Comparison of ENCODE assay signal across 23 cellular contexts in genomic region chr15:57878573-57878972, GRCh38.
DNase-seq lines count a peak whose midpoint lies in the region; FAIRE-seq and TF ChIP-seq lines count a peak whose summit lies in the region.
"Had no signal": no experiment of that assay in that cellular context is flagged by ENCODE, and none has a peak within 500 bp of the region (broad histone marks: within the 10 kb centered on the region; RNA-seq: fewer than 3 reads in every experiment).

No MANE protein-coding gene starts in this region.

- H4K20me1 ChIP-seq in endothelial cell of umbilical vein (replicated peaks; ENCODE audit: control insufficient read depth, extremely low read depth, insufficient read depth, low read length): no peaks in the 10 kb centered on the region

- TF ChIP-seq CTCF in endothelial cell of umbilical vein (IDR thresholded peaks at IDR 0.05; ENCODE audit: extremely low read depth in 1 of 2, insufficient read depth in 1 of 2, low read depth in 1 of 2, low read length in 2 of 2) (no peak), endothelial cell (IDR thresholded peaks at IDR 0.05; ENCODE audit: unreplicated experiment) (no peak)

- no peaks in the 10 kb centered on the region for H3K79me2 ChIP-seq in endothelial cell of umbilical vein (ENCODE audit: control insufficient read depth, insufficient read depth, low read length)

- H3K4me3 Mint-ChIP-seq in endothelial cell (ENCODE audit: unreplicated experiment): no peak overlapping the region
- H3K4me3 Mint-ChIP-seq: activated naive CD8-positive, alpha-beta T cell treated with anti-CD3 and anti-CD28 coated beads, Interleukin-2, amount 10 ng/mL, durations not matched to agents 7 days and 5 days; CD14-positive monocyte; T-helper 2 cell treated with Interferon-gamma antibody and Interleukin-4, amounts not matched to agents 5 μg/mL and 100 μg/mL, for 36 hours had no signal

- no peaks in the 10 kb centered on the region for H3K27me3 ChIP-seq in endothelial cell of umbilical vein (ENCODE audit: control insufficient read depth in 2 of 2, insufficient read depth in 2 of 2, low read length in 2 of 2)
- H3K27me3 ChIP-seq: heart left ventricle, left lung, MG63, Peyer's patch, SJCRH30, uterus had no signal

- H3K27ac Mint-ChIP-seq in endothelial cell (ENCODE audit: unreplicated experiment): no peak overlapping the region
- H3K27ac Mint-ChIP-seq: activated naive CD8-positive, alpha-beta T cell treated with anti-CD3 and anti-CD28 coated beads, Interleukin-2, amount 10 ng/mL, durations not matched to agents 7 days and 5 days; CD14-positive monocyte; T-helper 2 cell treated with Interferon-gamma antibody and Interleukin-4, amounts not matched to agents 5 μg/mL and 100 μg/mL, for 36 hours had no signal

- peak overlapping the region; percentile 12 for H3K27ac ChIP-seq in endothelial cell of umbilical vein (ENCODE audit: insufficient read depth, low read depth, low read length)
- H3K27ac ChIP-seq: heart left ventricle, left lung, Peyer's patch, SJCRH30, uterus, WERI-Rb-1 had no signal

- H3K36me3 Mint-ChIP-seq in endothelial cell (ENCODE audit: low read depth, unreplicated experiment): no peaks in the 10 kb centered on the region
- H3K36me3 Mint-ChIP-seq: CD14-positive monocyte had no signal

- H2AFZ ChIP-seq in endothelial cell of umbilical vein (ENCODE audit: low read depth, low read length): no peak overlapping the region

- CTCF ChIA-PET in endothelial cell of umbilical vein (lab: Charles Lee): interaction anchor here (1.0 to 3.3 kb wide), 7 partner anchors 9 to 193 kb away, joined by 3 to 13 read pairs (median 7); no protein-coding TSS in a partner anchor

- no peak for TF ChIP-seq POLR2A in endothelial cell of umbilical vein (IDR thresholded peaks at IDR 0.05; ENCODE audit: low read depth, low read length)

- no peaks in the 10 kb centered on the region for H3K9me3 ChIP-seq in endothelial cell of umbilical vein (replicated peaks; ENCODE audit: control insufficient read depth, insufficient read depth, low read length)
- H3K9me3 ChIP-seq: uterus had no signal

- peak; percentile 88 for FAIRE-seq in endothelial cell of umbilical vein (lab: Jason Lieb, UNC)

- peaks cover 25% of the 10 kb centered on the region for H3K4me1 ChIP-seq in endothelial cell of umbilical vein (ENCODE audit: control insufficient read depth, extremely low read depth, insufficient read depth, low read length)
- H3K4me1 ChIP-seq: heart left ventricle, left lung, Peyer's patch, uterus had no signal

- H3K36me3 ChIP-seq in endothelial cell of umbilical vein (ENCODE audit: control insufficient read depth in 2 of 2, extremely low read depth in 1 of 2, insufficient read depth in 2 of 2, low read length in 2 of 2): no peaks in the 10 kb centered on the region
- H3K36me3 ChIP-seq: heart left ventricle, left lung, MG63, Peyer's patch, SJCRH30, uterus, WERI-Rb-1 had no signal

- dilution Hi-C loops in endothelial cell of umbilical vein (cut with MboI; ENCODE audit: extremely low pct_ligation_motif_present, low sequenced_read_pairs): no loop called here

- in situ Hi-C loops in G401 (cut with HindIII; ENCODE audit: low sequenced_read_pairs): no loop called here

- H3K9me1 ChIP-seq in endothelial cell of umbilical vein (replicated peaks; ENCODE audit: control insufficient read depth, extremely low read depth, insufficient read depth, low read length): no peaks in the 10 kb centered on the region

- intact Hi-C loops in endothelial cell of umbilical vein (cut with micrococcal nuclease): no loop called here
- intact Hi-C loops in head of caudate nucleus (cut with DNase I): no loop called here

- BruUV-seq in endothelial cell of umbilical vein (replicated peaks; lab: Mats Ljungman, UMichigan): no TSS peak

- POLR2A ChIA-PET in endothelial cell of umbilical vein (lab: Charles Lee): interaction anchor here (0.6 kb wide), 1 partner anchor 79 kb away, joined by 8 read pairs; no protein-coding TSS in a partner anchor

- no peaks in the 10 kb centered on the region for H3K27me3 Mint-ChIP-seq in endothelial cell (ENCODE audit: unreplicated experiment)

- H3K9ac ChIP-seq in endothelial cell of umbilical vein (replicated peaks; ENCODE audit: extremely low read depth, insufficient read depth, low read length): no peak overlapping the region

- no peak overlapping the region for H3K4me3 ChIP-seq in endothelial cell of umbilical vein (replicated peaks in 1 of 3; ENCODE audit: insufficient read depth in 1 of 3, low read depth in 1 of 3, low read length in 3 of 3)
- H3K4me3 ChIP-seq: heart left ventricle, left lung, MG63, Peyer's patch, SJCRH30, uterus had no signal

- H3K4me1 Mint-ChIP-seq in endothelial cell (ENCODE audit: unreplicated experiment): no peaks in the 10 kb centered on the region
- H3K4me1 Mint-ChIP-seq: activated naive CD8-positive, alpha-beta T cell treated with anti-CD3 and anti-CD28 coated beads, Interleukin-2, amount 10 ng/mL, durations not matched to agents 7 days and 5 days; CD14-positive monocyte had no signal

- DNase-seq in DMS53 treated with DMSO at 0.1 percent for 48 hours (lab: John Stamatoyannopoulos, UW; ENCODE audit: unreplicated experiment): peak; percentile 30
- peak; percentile 21 for DNase-seq in LHCN-M2 (ENCODE audit: low read depth)
- DNase-seq in endothelial cell of umbilical vein (ENCODE audit: low read depth, low spot score): peak; percentile 85
- peak; percentile 26 for DNase-seq in pulmonary artery endothelial cell (ENCODE audit: low read depth, low spot score)
- DNase-seq in head of caudate nucleus: no peak
- DNase-seq in endothelial cell (ENCODE audit: low spot score): no peak
- DNase-seq in G401 (ENCODE audit: low spot score): no peak
- no peak for DNase-seq in NCI-H748 treated with DMSO at 0.1 percent for 48 hours (lab: John Stamatoyannopoulos, UW)
- DNase-seq: activated CD4-positive, alpha-beta T cell treated with anti-CD3 and anti-CD28 coated beads, Interleukin-2, amount 50 U/mL, for 1 hour; activated naive CD8-positive, alpha-beta T cell treated with anti-CD3 and anti-CD28 coated beads, Interleukin-2, amount 10 ng/mL, durations not matched to agents 7 days and 5 days; DMS 273 treated with DMSO at 0.1 percent for 48 hours; effector memory CD4-positive, alpha-beta T cell; heart left ventricle; left lung; MG63; NCI-H1417; Peyer's patch; posterior cingulate gyrus; SJCRH30; uterus; WERI-Rb-1 had no signal

- peak overlapping the region; percentile 23 for H3K4me2 ChIP-seq in endothelial cell of umbilical vein (ENCODE audit: insufficient read depth, low read length)

- no peaks in the 10 kb centered on the region for H3K9me3 Mint-ChIP-seq in endothelial cell (ENCODE audit: unreplicated experiment)

TF ChIP-seq in endothelial cell of umbilical vein, 7 proteins besides CTCF, POLR2A, EP300 and RAD21:
- peak; percentile 85 for TF ChIP-seq FOS (IDR thresholded peaks at IDR 0.05; ENCODE audit: borderline replicate concordance, insufficient read depth, low read length)
- no peak for TF ChIP-seq EZH2 (IDR thresholded peaks at IDR 0.05; ENCODE audit: borderline replicate concordance, low read depth, low read length, severe bottlenecking)
- no peak for TF ChIP-seq MAX (IDR thresholded peaks at IDR 0.05; ENCODE audit: insufficient read depth, insufficient read length)
- TF ChIP-seq POLR2AphosphoS5 (IDR thresholded peaks at IDR 0.05; ENCODE audit: insufficient read depth, low read depth, low read length): no peak
- TF ChIP-seq JUN (IDR thresholded peaks at IDR 0.05; ENCODE audit: borderline replicate concordance, insufficient read depth, insufficient read length, low read depth): peak; percentile 91
- no peak for TF ChIP-seq GATA2 (IDR thresholded peaks at IDR 0.05; ENCODE audit: insufficient read depth, insufficient read length, low read depth, low read length)
- no peak for TF ChIP-seq MYC (IDR thresholded peaks at IDR 0.05; ENCODE audit: low read depth, low read length)

Comparison
In these comparisons a context has a peak if more than half of its experiments do, and no peak if none do; other contexts are left out.
1. DNase-seq: peak in DMS53 treated with DMSO at 0.1 percent for 48 hours (single experiment), LHCN-M2 (single experiment), endothelial cell of umbilical vein (single experiment) and pulmonary artery endothelial cell (single experiment); none in head of caudate nucleus (0 of 42), endothelial cell (single experiment), G401 (single experiment) and NCI-H748 treated with DMSO at 0.1 percent for 48 hours (single experiment).